8 cellular contexts compared by ENCODE assay signal in the genomic region with DNA sequence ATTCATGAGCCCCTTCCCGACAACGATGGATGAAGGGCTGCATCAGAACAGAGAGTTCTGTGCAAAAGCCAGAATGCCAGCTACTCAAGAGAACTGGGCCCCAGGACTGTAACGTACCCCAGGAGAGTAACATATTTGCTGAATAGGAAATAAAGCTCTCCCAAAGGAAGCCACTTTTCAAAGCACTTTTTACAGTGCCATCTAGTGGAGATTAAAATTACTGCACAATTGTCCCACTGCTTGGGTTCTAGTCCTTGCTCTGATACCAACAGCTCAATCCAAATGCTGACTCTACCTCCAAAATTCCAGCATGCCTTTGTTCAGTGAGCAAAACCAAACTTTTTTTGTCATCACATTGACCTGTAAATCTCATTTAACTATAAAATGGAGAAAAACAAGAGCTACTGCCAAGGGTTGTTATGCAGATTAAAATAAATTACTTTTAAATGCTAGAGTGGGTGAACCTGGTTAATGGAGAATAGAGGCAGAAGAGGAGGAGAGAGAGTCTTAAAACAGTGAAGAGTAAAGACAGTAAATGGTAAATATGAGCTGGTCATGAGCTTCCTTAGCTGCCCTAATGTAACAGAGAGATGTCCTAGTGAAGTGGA.
DNase-seq lines count a peak whose midpoint lies in the region; ATAC-seq, FAIRE-seq and TF ChIP-seq lines count a peak whose summit lies in the region.

No MANE protein-coding gene starts in this region.

- no peaks in the 10 kb centered on the region for H3K4me1 ChIP-seq in CD4-positive, alpha-beta memory T cell (ENCODE audit: insufficient read depth, low read length)
- H3K4me1 ChIP-seq in OCI-LY7 (ENCODE audit: insufficient read depth, low read length, poor library complexity, severe bottlenecking) (no peaks in the 10 kb centered on the region), pancreas (no peaks in the 10 kb centered on the region)

- CTCF ChIA-PET in CD4-positive, alpha-beta memory T cell (lab: Charles Lee; ENCODE audit: partially characterized antibody): interaction anchor here (0.6 to 4.2 kb wide), 14 partner anchors 9 to 484 kb away, joined by 3 to 59 read pairs (median 5); no protein-coding TSS in a partner anchor
- CTCF ChIA-PET in OCI-LY7 (lab: Charles Lee; ENCODE audit: unreplicated experiment): interaction anchor here (1.4 to 1.6 kb wide), 3 partner anchors 8 to 710 kb away, joined by 3 to 7 read pairs (median 6); no protein-coding TSS in a partner anchor

- no TSS peak for BruUV-seq in OCI-LY7 (replicated peaks; lab: Mats Ljungman, UMichigan)

- WGBS in pancreas, 2 donors: 42 to 47% methylated on average over 3 of the region's 3 CpGs

- H3K9me3 Mint-ChIP-seq in CD4-positive, alpha-beta memory T cell: no peaks in the 10 kb centered on the region
- H3K9me3 Mint-ChIP-seq in activated naive CD4-positive, alpha-beta T cell treated with anti-CD3 and anti-CD28 coated beads, Interleukin-2, amount 50 U/mL, for 72 hours: peaks cover 4% of the 10 kb centered on the region in 2 donors

- H3K9me2 ChIP-seq in OCI-LY7 (ENCODE audit: insufficient read depth, low read length): no peaks in the 10 kb centered on the region

- H3K9me3 ChIP-seq in CD4-positive, alpha-beta memory T cell (ENCODE audit: control insufficient read depth in 1 of 2, low read length in 2 of 2): no peaks in the 10 kb centered on the region
- no peaks in the 10 kb centered on the region for H3K9me3 ChIP-seq in OCI-LY7 (ENCODE audit: low read length)
- no peaks in the 10 kb centered on the region for H3K9me3 ChIP-seq in pancreas

- H3K27me3 ChIP-seq in CD4-positive, alpha-beta memory T cell (ENCODE audit: insufficient read depth, low read length): no peaks in the 10 kb centered on the region
- no peaks in the 10 kb centered on the region for H3K27me3 ChIP-seq in pancreas

- H3K4me1 Mint-ChIP-seq in CD4-positive, alpha-beta memory T cell: no peaks in the 10 kb centered on the region

- H3K27ac Mint-ChIP-seq in CD4-positive, alpha-beta memory T cell: no peak overlapping the region
- no peak overlapping the region for H3K27ac Mint-ChIP-seq in activated naive CD4-positive, alpha-beta T cell treated with anti-CD3 and anti-CD28 coated beads, Interleukin-2, amount 50 U/mL, for 72 hours

- no peak for FAIRE-seq in pancreas (lab: Jason Lieb, UNC)

- intact Hi-C loops in CD4-positive, alpha-beta memory T cell (cut with micrococcal nuclease): no loop called here
- intact Hi-C loops in OCI-LY7 (cut with micrococcal nuclease; ENCODE audit: unreplicated experiment) (no loop called here), pancreas (cut with DNase I) (no loop called here)

- H3K27ac ChIP-seq in CD4-positive, alpha-beta memory T cell (ENCODE audit: low read depth, low read length): no peak overlapping the region
- H3K27ac ChIP-seq in OCI-LY7 (ENCODE audit: low read depth, low read length, poor library complexity, severe bottlenecking): no peak overlapping the region
- no peak overlapping the region for H3K27ac ChIP-seq in pancreas

- H3K27me3 Mint-ChIP-seq in CD4-positive, alpha-beta memory T cell: peaks cover 1 to 4% of the 10 kb centered on the region in 2 donors

- H2AFZ ChIP-seq in OCI-LY7 (ENCODE audit: low read length): no peak overlapping the region

- H3K4me2 ChIP-seq in OCI-LY7 (ENCODE audit: low read length): no peak overlapping the region

- H3K79me2 ChIP-seq in OCI-LY7 (ENCODE audit: insufficient read depth, low read depth, low read length): no peaks in the 10 kb centered on the region

- no peak overlapping the region for H3K4me3 Mint-ChIP-seq in CD4-positive, alpha-beta memory T cell

- POLR2A ChIA-PET in CD4-positive, alpha-beta memory T cell (lab: Charles Lee; ENCODE audit: partially characterized antibody): no interaction called here
- POLR2A ChIA-PET in OCI-LY7 (lab: Charles Lee): interaction anchor here (0.6 to 1.6 kb wide), 4 partner anchors 10 to 263 kb away, joined by 3 to 5 read pairs (median 4); no protein-coding TSS in a partner anchor

- no peaks in the 10 kb centered on the region for H3K36me3 ChIP-seq in CD4-positive, alpha-beta memory T cell (ENCODE audit: insufficient read depth, low read length)
- H3K36me3 ChIP-seq in OCI-LY7 (ENCODE audit: insufficient read depth, low read length): no peaks in the 10 kb centered on the region
- H3K36me3 ChIP-seq in pancreas: no peaks in the 10 kb centered on the region

- ATAC-seq in GM18517 (IDR thresholded peaks at IDR 0.05; ENCODE audit: unreplicated experiment) (peak; percentile 72), HG03196 (IDR thresholded peaks at IDR 0.05; ENCODE audit: unreplicated experiment) (peak; percentile 61), pancreas (peak in 3 of 4 donors; percentile 53 to 75 (median 69))
- ATAC-seq in activated naive CD4-positive, alpha-beta T cell treated with anti-CD3 and anti-CD28 coated beads, Interleukin-2, amount 50 U/mL, for 72 hours: no peak

- DNase-seq in CD4-positive, alpha-beta memory T cell: peak in 3 of 5 donors; percentile 3 to 18 (median 4)
- DNase-seq in OCI-LY7 (ENCODE audit: low spot score) (peak; percentile 49), epithelial cell of proximal tubule (ENCODE audit: low read depth) (no peak), pancreas (no peak)
- no peak for DNase-seq in activated CD8-positive, alpha-beta memory T cell treated with anti-CD3 and anti-CD28 coated beads, Interleukin-2, amount 50 U/mL, for 4 hours
- no peak for DNase-seq in activated naive CD4-positive, alpha-beta T cell treated with anti-CD3 and anti-CD28 coated beads, Interleukin-2, amount 50 U/mL, for 72 hours (ENCODE audit: low spot score in 2 of 2)

- TF ChIP-seq CTCF in OCI-LY7 (conservative IDR thresholded peaks at IDR 0.05; ENCODE audit: low read length) (peak; percentile 89), epithelial cell of proximal tubule (conservative IDR thresholded peaks at IDR 0.05; ENCODE audit: low read depth, low read length) (peak; percentile 83), pancreas (IDR thresholded peaks at IDR 0.05) (peak; percentile 50 to 62 (median 59))

- H4K20me1 ChIP-seq in OCI-LY7 (ENCODE audit: insufficient read depth, low read length): no peaks in the 10 kb centered on the region

- no peaks in the 10 kb centered on the region for H3K36me3 Mint-ChIP-seq in CD4-positive, alpha-beta memory T cell
- H3K36me3 Mint-ChIP-seq in activated naive CD4-positive, alpha-beta T cell treated with anti-CD3 and anti-CD28 coated beads, Interleukin-2, amount 50 U/mL, for 72 hours: no peaks in the 10 kb centered on the region

- H3K4me3 ChIP-seq in CD4-positive, alpha-beta memory T cell (ENCODE audit: low read length in 2 of 2): no peak overlapping the region
- no peak overlapping the region for H3K4me3 ChIP-seq in OCI-LY7 (ENCODE audit: low read depth, low read length, poor library complexity, severe bottlenecking)
- H3K4me3 ChIP-seq in epithelial cell of proximal tubule (ENCODE audit: low read depth, low read length): no peak overlapping the region
- no peak overlapping the region for H3K4me3 ChIP-seq in pancreas

Comparison
In these comparisons a context has a peak if more than half of its experiments do, and no peak if none do; other contexts are left out.
1. DNase-seq: peak in CD4-positive, alpha-beta memory T cell (3 of 5) and OCI-LY7 (single experiment); none in epithelial cell of proximal tubule (single experiment), pancreas (0 of 6), activated CD8-positive, alpha-beta memory T cell treated with anti-CD3 and anti-CD28 coated beads, Interleukin-2, amount 50 U/mL, for 4 hours (single experiment) and activated naive CD4-positive, alpha-beta T cell treated with anti-CD3 and anti-CD28 coated beads, Interleukin-2, amount 50 U/mL, for 72 hours (0 of 2).
2. ATAC-seq: peak in GM18517 (single experiment), HG03196 (single experiment) and pancreas (3 of 4); none in activated naive CD4-positive, alpha-beta T cell treated with anti-CD3 and anti-CD28 coated beads, Interleukin-2, amount 50 U/mL, for 72 hours (0 of 2).
3. Peak in every context shown above with its lines, with median percentiles within 50 percentile points of each other: CTCF ChIP-seq.